In genomic region chr4:25560605-25561004, GRCh38 we compare ENCODE assay signal across 22 cellular contexts.
"Had no signal": no experiment of that assay in that cellular context is flagged by ENCODE, and none has a peak within 500 bp of the region (broad histone marks: within the 10 kb centered on the region; RNA-seq: fewer than 3 reads in every experiment).

No MANE protein-coding gene starts in this region.

- H3K4me1 ChIP-seq: SJSA1 had no signal

- H3K27ac ChIP-seq: KMS-11, SJSA1 had no signal

- H3K4me3 ChIP-seq: SJSA1 had no signal

- H3K4me2 ChIP-seq: KMS-11 had no signal

- H3K9me3 ChIP-seq: SJSA1 had no signal

- H3K9ac ChIP-seq: KMS-11 had no signal

- H3K36me3 ChIP-seq: SJSA1 had no signal

- FAIRE-seq: RCC 7860, TTC549 had no signal

- DNase-seq: activated B cell treated with CpG ODN at 0.5 μM for 24 hours; activated CD4-positive, alpha-beta T cell treated with anti-CD3 and anti-CD28 coated beads for 1 hour; activated CD4-positive, alpha-beta T cell treated with anti-CD3 and anti-CD28 coated beads, Interleukin-2, amount 10 ng/mL, durations not matched to agents 24 days and 14 days; activated CD4-positive, alpha-beta T cell treated with anti-CD3 and anti-CD28 coated beads, Interleukin-2, amount 50 U/mL, for 48 hours; activated CD8-positive, alpha-beta memory T cell treated with anti-CD3 and anti-CD28 coated beads, Interleukin-2, amount 10 ng/mL, durations not matched to agents 7 days and 5 days; activated effector memory CD4-positive, alpha-beta T cell treated with Interleukin-2 at 50 U/mL for 16 hours; activated naive CD4-positive, alpha-beta T cell; activated T-cell treated with anti-CD3 and anti-CD28 coated beads, Interleukin-2, amount 50 U/mL, for 24 hours; MV-4-11; NCI-H1092 treated with DMSO at 0.1 percent for 48 hours; NCI-H1417 treated with DMSO at 0.1 percent for 48 hours; NCI-H1694 treated with DMSO at 0.1 percent for 48 hours; NCI-H2081; NCI-H510A treated with DMSO at 0.1 percent for 48 hours; PC-3; SHP77; T-helper 17 cell; T-helper 9 cell had no signal

- H3K27me3 ChIP-seq: SJSA1 had no signal

- ATAC-seq: activated CD8-positive, alpha-beta memory T cell treated with anti-CD3 and anti-CD28 coated beads, Interleukin-2, amount 10 ng/mL, durations not matched to agents 7 days and 5 days; PC-3; T-helper 17 cell had no signal
